ENCODE assay signal across 19 cellular contexts in the genomic region with DNA sequence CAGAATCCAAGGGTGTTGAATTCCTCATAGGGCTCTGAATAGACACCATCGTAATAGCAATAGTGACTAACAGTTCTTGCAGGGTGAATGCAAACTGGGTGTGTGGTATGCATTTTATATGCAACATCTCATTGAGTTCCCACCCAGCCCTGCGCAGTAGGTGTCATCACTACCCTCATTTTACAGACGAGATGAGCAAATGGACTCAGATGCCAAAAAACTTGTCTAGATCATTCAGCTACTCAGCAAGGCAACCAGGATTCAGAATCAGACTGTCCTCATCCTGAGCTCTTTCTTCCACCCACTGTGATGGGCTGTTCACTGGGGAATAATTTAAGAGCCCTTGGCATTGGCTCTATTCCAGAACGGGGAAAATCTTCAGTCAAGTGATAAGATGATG.
A peak's percentile ranks its signal among the peaks of the same experiment; 100 is the strongest.
DNase-seq lines count a peak whose midpoint lies in the region; ATAC-seq and TF ChIP-seq lines count a peak whose summit lies in the region.
"Had no signal": no experiment of that assay in that cellular context is flagged by ENCODE, and none has a peak within 500 bp of the region (broad histone marks: within the 10 kb centered on the region; RNA-seq: fewer than 3 reads in every experiment).

No MANE protein-coding gene starts in this region.

- H3K4me3 ChIP-seq in epithelial cell of esophagus (ENCODE audit: low read length) = no peak overlapping the region
- H3K4me3 ChIP-seq: A549, GM12878, GM23248 had no signal

- TF ChIP-seq CTCF in epithelial cell of esophagus (IDR thresholded peaks at IDR 0.05; ENCODE audit: insufficient read depth, low read depth, low read length, missing control alignments) = no peak

- DNase-seq in M059J (ENCODE audit: low read depth) (peak; percentile 26), NCI-H460 (ENCODE audit: extremely low read depth, low read depth) (peak; percentile 99), epithelial cell of esophagus (ENCODE audit: low read depth) (peak; percentile 8), COR-L47 (lab: John Stamatoyannopoulos, UW) (no peak), D341Med (ENCODE audit: low spot score) (no peak)
- DNase-seq: 8988T; C1 segment of cervical spinal cord; Caco-2; CD4-positive, alpha-beta memory T cell; DMS 273 treated with DMSO at 0.1 percent for 48 hours; DMS79; EL; GDM1; GM23248; H7; HCEC 1CT had no signal

- no peak for ATAC-seq in HG02973 (IDR thresholded peaks at IDR 0.05; ENCODE audit: unreplicated experiment)
- ATAC-seq: A549, GM12878 had no signal

Comparison
In these comparisons a context has a peak if more than half of its experiments do, and no peak if none do; other contexts are left out.
1. DNase-seq: peak in M059J (single experiment), NCI-H460 (single experiment) and epithelial cell of esophagus (single experiment); none in COR-L47 (single experiment) and D341Med (single experiment).